9 cellular contexts compared by ENCODE assay signal in genomic region chrX:37746268-37746931, GRCh38. TPM values are rescaled to one million over a fixed set of nuclear protein-coding genes. Genes with fewer than 3 reads are reported as not detected.
DNase-seq lines count a peak whose midpoint lies in the region; ATAC-seq and TF ChIP-seq lines count a peak whose summit lies in the region.
"Had no signal": no experiment of that assay in that cellular context is flagged by ENCODE, and none has a peak within 500 bp of the region (broad histone marks: within the 10 kb centered on the region; RNA-seq: fewer than 3 reads in every experiment).

No MANE protein-coding gene starts in this region.

- ATAC-seq in DND-41 (ENCODE audit: insufficient read depth, low read depth) (peak; percentile 20; the same call in 2 of the 3 replicates), GM19372 (IDR thresholded peaks at IDR 0.05; ENCODE audit: low read depth, unreplicated experiment) (peak; percentile 89), HG03175 (IDR thresholded peaks at IDR 0.05; ENCODE audit: unreplicated experiment) (peak; percentile 90), activated B cell treated with CpG ODN at 0.5 μM for 24 hours (ENCODE audit: low read depth) (peak; percentile 72)
- ATAC-seq in stimulated activated effector memory CD8-positive, alpha-beta T cell treated with anti-CD3 and anti-CD28 coated beads, Interleukin-12 subunit alpha, Interleukin-12 subunit beta, amount 100 ng/mL, for 72 hours: peak; percentile 92

- H3K4me3 Mint-ChIP-seq in activated B cell treated with CpG ODN at 0.5 μM for 24 hours: peak overlapping the region; percentile 63
- H3K4me3 Mint-ChIP-seq in stimulated activated effector memory CD8-positive, alpha-beta T cell treated with anti-CD3 and anti-CD28 coated beads, Interleukin-12 subunit alpha, Interleukin-12 subunit beta, amount 100 ng/mL, for 72 hours: peak overlapping the region; percentile 27
- H3K4me3 Mint-ChIP-seq: activated naive CD4-positive, alpha-beta T cell treated with anti-CD3 and anti-CD28 coated beads, Interleukin-2, amount 50 U/mL, for 24 hours had no signal

- no peaks in the 10 kb centered on the region for H3K27me3 Mint-ChIP-seq in activated B cell treated with CpG ODN at 0.5 μM for 24 hours
- H3K27me3 Mint-ChIP-seq: activated naive CD4-positive, alpha-beta T cell treated with anti-CD3 and anti-CD28 coated beads, Interleukin-2, amount 50 U/mL, for 24 hours had no signal

- H3K4me1 Mint-ChIP-seq in activated B cell treated with CpG ODN at 0.5 μM for 24 hours: peaks cover 29% of the 10 kb centered on the region
- peaks cover 17% of the 10 kb centered on the region for H3K4me1 Mint-ChIP-seq in stimulated activated effector memory CD8-positive, alpha-beta T cell treated with anti-CD3 and anti-CD28 coated beads, Interleukin-12 subunit alpha, Interleukin-12 subunit beta, amount 100 ng/mL, for 72 hours

- no peak overlapping the region for H3K4me2 ChIP-seq in DND-41 (ENCODE audit: insufficient read depth, low read length)

- no peak overlapping the region for H3K4me3 ChIP-seq in DND-41 (ENCODE audit: low read depth in 1 of 2, low read length in 2 of 2)

- H3K27ac ChIP-seq in DND-41 (ENCODE audit: low read length): peak overlapping the region; percentile 87

- H3K9ac ChIP-seq in DND-41 (ENCODE audit: low read depth, low read length): peak overlapping the region; percentile 40; the same call in 1 of the 2 replicates

- no peaks in the 10 kb centered on the region for H3K36me3 Mint-ChIP-seq in activated B cell treated with CpG ODN at 0.5 μM for 24 hours (ENCODE audit: low read depth)
- no peaks in the 10 kb centered on the region for H3K36me3 Mint-ChIP-seq in stimulated activated effector memory CD8-positive, alpha-beta T cell treated with anti-CD3 and anti-CD28 coated beads, Interleukin-12 subunit alpha, Interleukin-12 subunit beta, amount 100 ng/mL, for 72 hours
- H3K36me3 Mint-ChIP-seq: activated naive CD4-positive, alpha-beta T cell treated with anti-CD3 and anti-CD28 coated beads, Interleukin-2, amount 50 U/mL, for 24 hours had no signal

- no peaks in the 10 kb centered on the region for H3K9me3 Mint-ChIP-seq in activated B cell treated with CpG ODN at 0.5 μM for 24 hours
- no peaks in the 10 kb centered on the region for H3K9me3 Mint-ChIP-seq in stimulated activated effector memory CD8-positive, alpha-beta T cell treated with anti-CD3 and anti-CD28 coated beads, Interleukin-12 subunit alpha, Interleukin-12 subunit beta, amount 100 ng/mL, for 72 hours
- H3K9me3 Mint-ChIP-seq: activated naive CD4-positive, alpha-beta T cell treated with anti-CD3 and anti-CD28 coated beads, Interleukin-2, amount 50 U/mL, for 24 hours had no signal

- H3K27me3 ChIP-seq in DND-41 (ENCODE audit: insufficient read depth, low read length, poor library complexity): no peaks in the 10 kb centered on the region

- no peaks in the 10 kb centered on the region for H4K20me1 ChIP-seq in DND-41 (ENCODE audit: insufficient read depth, low read length)

- peak overlapping the region; percentile 92 for H3K27ac Mint-ChIP-seq in activated B cell treated with CpG ODN at 0.5 μM for 24 hours
- H3K27ac Mint-ChIP-seq in stimulated activated effector memory CD8-positive, alpha-beta T cell treated with anti-CD3 and anti-CD28 coated beads, Interleukin-12 subunit alpha, Interleukin-12 subunit beta, amount 100 ng/mL, for 72 hours: peak overlapping the region; percentile 71
- H3K27ac Mint-ChIP-seq: activated naive CD4-positive, alpha-beta T cell treated with anti-CD3 and anti-CD28 coated beads, Interleukin-2, amount 50 U/mL, for 24 hours had no signal

- intact Hi-C loops in activated B cell treated with CpG ODN at 0.5 μM for 24 hours (cut with micrococcal nuclease): loop anchor here (1.0 to 5.0 kb wide), 4 partner anchors 9 to 581 kb away; partner anchors contain the start of gene RPGR

- peak overlapping the region; percentile 83 for H2AFZ ChIP-seq in DND-41 (ENCODE audit: low read depth, low read length)

- TF ChIP-seq CTCF in DND-41 (IDR thresholded peaks at IDR 0.05; ENCODE audit: borderline replicate concordance, extremely low read depth, low read length, poor library complexity, severe bottlenecking) (no peak), activated B cell treated with CpG ODN at 0.5 μM for 24 hours (IDR thresholded peaks at IDR 0.05) (no peak)

- H3K4me1 ChIP-seq in DND-41 (ENCODE audit: insufficient read depth, low read length): peaks cover 15% of the 10 kb centered on the region

- no peaks in the 10 kb centered on the region for H3K9me3 ChIP-seq in DND-41 (ENCODE audit: insufficient read depth, low read length, severe bottlenecking)

- H3K36me3 ChIP-seq in DND-41 (ENCODE audit: insufficient read depth, low read length): no peaks in the 10 kb centered on the region

- CTCF ChIA-PET in activated B cell treated with CpG ODN at 0.5 μM for 24 hours (lab: Charles Lee): interaction anchor here (0.5 to 4.7 kb wide), 12 partner anchors 9 to 564 kb away, joined by 3 to 208 read pairs (median 8); partner anchors contain the start of gene CYBB

- H3K79me2 ChIP-seq in DND-41 (ENCODE audit: insufficient read depth, low read length): no peaks in the 10 kb centered on the region

- DNase-seq in DND-41: no peak
- DNase-seq in activated B cell treated with CpG ODN at 0.5 μM for 24 hours: no peak
- peak; percentile 12 to 61 for DNase-seq in stimulated activated effector memory CD8-positive, alpha-beta T cell treated with anti-CD3 and anti-CD28 coated beads, Interleukin-12 subunit alpha, Interleukin-12 subunit beta, amount 100 ng/mL, for 72 hours (ENCODE audit: low spot score in 2 of 2)
- DNase-seq in NCI-H82 (lab: John Stamatoyannopoulos, UW): no peak
- no peak for DNase-seq in NCI-H2227 (lab: John Stamatoyannopoulos, UW; ENCODE audit: unreplicated experiment)
- no peak for DNase-seq in COLO829 (ENCODE audit: low spot score)

- POLR2A ChIA-PET in activated B cell treated with CpG ODN at 0.5 μM for 24 hours (lab: Charles Lee): interaction anchor here (1.1 to 4.0 kb wide), 12 partner anchors 9 to 101 kb away, joined by 3 to 83 read pairs (median 16); partner anchors contain the start of genes CYBB and DYNLT3

RNA-seq across cellular contexts. Expression of gene CYBB, which starts 33.5 kb away (rescaled TPM):
- 155 and 165 TPM in 2 replicates for total RNA-seq in activated B cell treated with CpG ODN at 0.5 μM for 24 hours

Comparison
In these comparisons a context has a peak if more than half of its experiments do, and no peak if none do; other contexts are left out.
1. ATAC-seq: peak in every context shown above with its lines; median percentile 92 in stimulated activated effector memory CD8-positive, alpha-beta T cell treated with anti-CD3 and anti-CD28 coated beads, Interleukin-12 subunit alpha, Interleukin-12 subunit beta, amount 100 ng/mL, for 72 hours; 90 in HG03175; 89 in GM19372; 72 in activated B cell treated with CpG ODN at 0.5 μM for 24 hours; 20 in DND-41.
2. DNase-seq: peak in stimulated activated effector memory CD8-positive, alpha-beta T cell treated with anti-CD3 and anti-CD28 coated beads, Interleukin-12 subunit alpha, Interleukin-12 subunit beta, amount 100 ng/mL, for 72 hours (2 of 2); none in DND-41 (single experiment), activated B cell treated with CpG ODN at 0.5 μM for 24 hours (single experiment), NCI-H82 (single experiment), NCI-H2227 (single experiment) and COLO829 (single experiment).